20 cellular contexts compared by ENCODE assay signal in genomic region chr1:206510371-206510770, GRCh38.
"Had no signal": no experiment of that assay in that cellular context is flagged by ENCODE, and none has a peak within 500 bp of the region (broad histone marks: within the 10 kb centered on the region; RNA-seq: fewer than 3 reads in every experiment).

No MANE protein-coding gene starts in this region.

- H3K9me3 ChIP-seq: esophagus muscularis mucosa, gastrocnemius medialis, left ventricle myocardium inferior, neutrophil, ovary, psoas muscle, right atrium auricular region, tibial artery had no signal

- H3K4me3 ChIP-seq: esophagus muscularis mucosa, gastrocnemius medialis, left ventricle myocardium inferior, ovary, psoas muscle, right atrium auricular region, tibial artery had no signal

- H3K27me3 ChIP-seq: ovary, right atrium auricular region, tibial artery had no signal

- ATAC-seq: gastrocnemius medialis; psoas muscle; stimulated activated naive CD8-positive, alpha-beta T cell treated with anti-CD3 and anti-CD28 coated beads, Interleukin-15, Interleukin-2, amounts not matched to agents 100 U/mL and 50 U/mL, for 24 hours had no signal

- H3K36me3 ChIP-seq: esophagus muscularis mucosa, gastrocnemius medialis, left ventricle myocardium inferior, neutrophil, ovary, right atrium auricular region, tibial artery had no signal

- H3K27ac ChIP-seq: esophagus muscularis mucosa, gastrocnemius medialis, left ventricle myocardium inferior, neutrophil, ovary, psoas muscle, right atrium auricular region, tibial artery had no signal

- H3K4me1 ChIP-seq: psoas muscle had no signal

- DNase-seq: activated CD4-positive, alpha-beta memory T cell treated with anti-CD3 and anti-CD28 coated beads, Interleukin-2, amount 10 ng/mL, durations not matched to agents 7 days and 5 days; activated CD4-positive, alpha-beta T cell treated with anti-CD3 and anti-CD28 coated beads for 48 hours; activated CD4-positive, CD25-positive, alpha-beta regulatory T cell; activated effector memory CD4-positive, alpha-beta T cell treated with anti-CD3 and anti-CD28 coated beads, Interleukin-2, amount 50 U/mL, for 16 hours; activated naive CD4-positive, alpha-beta T cell treated with anti-CD3 and anti-CD28 coated beads, Interleukin-2, amount 10 ng/mL, durations not matched to agents 7 days and 5 days; effector CD4-positive, alpha-beta T cell; gastrocnemius medialis; hippocampal formation; left ventricle myocardium inferior; midbrain; ovary; stimulated activated CD4-positive, alpha-beta T cell treated with anti-CD3 and anti-CD28 coated beads, Interleukin-4, amount 100 ng/mL, for 4 hours; stimulated activated naive CD8-positive, alpha-beta T cell treated with anti-CD3 and anti-CD28 coated beads, Interleukin-15, Interleukin-2, amounts not matched to agents 100 U/mL and 50 U/mL, for 24 hours; substantia nigra; T1000 had no signal
